8 cellular contexts compared by ENCODE assay signal in genomic region chr12:103548622-103549601, GRCh38. TPM values are rescaled to one million over a fixed set of nuclear protein-coding genes. Genes with fewer than 3 reads are reported as not detected.
DNase-seq lines count a peak whose midpoint lies in the region; ATAC-seq and TF ChIP-seq lines count a peak whose summit lies in the region.

No MANE protein-coding gene starts in this region.

- ATAC-seq in T-cell (replicated peaks in 1 of 4) (peak; percentile 52 to 65 (median 57)), gastrocnemius medialis (no peak), HG03139 (IDR thresholded peaks at IDR 0.05; ENCODE audit: unreplicated experiment) (no peak)

- no peak overlapping the region for H3K27ac ChIP-seq in adrenal gland
- no peak overlapping the region for H3K27ac ChIP-seq in right atrium auricular region
- H3K27ac ChIP-seq in gastrocnemius medialis: no peak overlapping the region

- POLR2A ChIA-PET in T-cell (lab: Charles Lee): no interaction called here

- intact Hi-C loops in adrenal gland (cut with DNase I): loop anchor here (2.0 to 5.0 kb wide), 3 partner anchors 602 to 662 kb away; no protein-coding TSS in a partner anchor
- intact Hi-C loops in gastrocnemius medialis (cut with DNase I; ENCODE audit: low total_unique reads): loop anchor here (2.0 to 5.0 kb wide), 2 partner anchors 602 to 666 kb away; no protein-coding TSS in a partner anchor

- in situ Hi-C loops in HAP-1 (cut with MboI; ENCODE audit: low sequenced_read_pairs): loop anchor here (5.0 to 10.0 kb wide), 2 partner anchors 604 to 667 kb away; no protein-coding TSS in a partner anchor
- in situ Hi-C loops in gastrocnemius medialis (cut with MboI; ENCODE audit: low sequenced_read_pairs in 4 of 4): loop anchor here in 2 of 4 donors (5.0 to 25.0 kb wide), 3 partner anchors 602 to 667 kb away; no protein-coding TSS in a partner anchor

- peak; percentile 76 for DNase-seq in EH (ENCODE audit: low read depth)
- peak; percentile 41 to 75 for DNase-seq in HAP-1 (ENCODE audit: low spot score in 2 of 2)
- peak; percentile 87 for DNase-seq in NCI-H128 (lab: John Stamatoyannopoulos, UW; ENCODE audit: unreplicated experiment)
- DNase-seq in T-cell: peak; percentile 10 to 69 (median 58)
- DNase-seq in adrenal gland: peak; percentile 55 to 83 (median 69)
- peak; percentile 67 for DNase-seq in right atrium auricular region (ENCODE audit: low spot score)
- DNase-seq in gastrocnemius medialis: peak in 1 of 2 donors; percentile 17

- no peaks in the 10 kb centered on the region for H3K36me3 Mint-ChIP-seq in T-cell

- TF ChIP-seq POLR2A in adrenal gland (IDR thresholded peaks at IDR 0.05) (no peak), gastrocnemius medialis (IDR thresholded peaks at IDR 0.05) (no peak)

- H3K36me3 ChIP-seq in HAP-1 (replicated peaks) (no peaks in the 10 kb centered on the region), adrenal gland (replicated peaks in 1 of 2) (no peaks in the 10 kb centered on the region), right atrium auricular region (no peaks in the 10 kb centered on the region), gastrocnemius medialis (no peaks in the 10 kb centered on the region)

- no peak overlapping the region for H3K27ac Mint-ChIP-seq in T-cell

- H3K27me3 ChIP-seq in HAP-1 (ENCODE audit: low read depth) (no peaks in the 10 kb centered on the region), adrenal gland (peaks cover 4% of the 10 kb centered on the region), right atrium auricular region (no peaks in the 10 kb centered on the region), gastrocnemius medialis (peaks cover 0 to 2% (median 0%) of the 10 kb centered on the region in 3 donors)

- CTCF ChIA-PET in T-cell (lab: Charles Lee): interaction anchor here (0.6 to 3.3 kb wide), 17 partner anchors 12 to 1608 kb away, joined by 3 to 33 read pairs (median 5); partner anchors contain the start of gene C12orf42 (in 1 of the 2)

- peaks cover 15 to 19% of the 10 kb centered on the region in 2 donors for H3K27me3 Mint-ChIP-seq in T-cell

- H3K9me3 ChIP-seq in HAP-1 (no peaks in the 10 kb centered on the region), adrenal gland (replicated peaks in 1 of 3) (no peaks in the 10 kb centered on the region), right atrium auricular region (no peaks in the 10 kb centered on the region), gastrocnemius medialis (no peaks in the 10 kb centered on the region)

- WGBS in adrenal gland, 4 donors: 17 to 19% (median 19%) methylated on average over 10 of the region's 10 CpGs

- H3K4me1 ChIP-seq in HAP-1: no peaks in the 10 kb centered on the region
- H3K4me1 ChIP-seq in adrenal gland (replicated peaks in 1 of 2): no peaks in the 10 kb centered on the region
- no peaks in the 10 kb centered on the region for H3K4me1 ChIP-seq in right atrium auricular region
- H3K4me1 ChIP-seq in gastrocnemius medialis: no peaks in the 10 kb centered on the region

- no peaks in the 10 kb centered on the region for H3K9me3 Mint-ChIP-seq in T-cell

- H3K4me3 Mint-ChIP-seq in T-cell: no peak overlapping the region

- H3K4me3 ChIP-seq in HAP-1: no peak overlapping the region
- no peak overlapping the region for H3K4me3 ChIP-seq in adrenal gland
- no peak overlapping the region for H3K4me3 ChIP-seq in right atrium auricular region
- no peak overlapping the region for H3K4me3 ChIP-seq in gastrocnemius medialis

- TF ChIP-seq CTCF in adrenal gland (IDR thresholded peaks at IDR 0.05) (peak; percentile 66 to 86 (median 80)), right atrium auricular region (IDR thresholded peaks at IDR 0.05) (peak; percentile 62 to 82), gastrocnemius medialis (IDR thresholded peaks at IDR 0.05 in 4 of 5, conservative IDR thresholded peaks at IDR 0.05 in 1 of 5) (peak in 4 of 5 experiments; percentile 34 to 71 (median 54))

- peaks cover 0 to 6% (median 4%) of the 10 kb centered on the region in 3 donors for H3K4me1 Mint-ChIP-seq in T-cell

RNA-seq across cellular contexts. Expression of gene STAB2, which starts 38.2 kb away (rescaled TPM):
- total RNA-seq in T-cell: not detected
- 1 to 10 TPM in 3 of 8 donors, under 1 TPM in 4, not detected in 1; 0.04 to 1.6 (median 0.32) TPM for total RNA-seq in adrenal gland
- polyA plus RNA-seq in adrenal gland: under 1 TPM; 0.02 to 0.27 (median 0.08) TPM
- total RNA-seq in right atrium auricular region: under 1 TPM in 1 of 2 donors, not detected in 1; 0.11 TPM
- not detected for total RNA-seq in gastrocnemius medialis

RNA-seq across cellular contexts. Expression of gene C12orf42, which starts 53.1 kb away (rescaled TPM):
- total RNA-seq in T-cell (10 to 100 TPM in 1 of 5 donors, 1 to 10 TPM in 4; 7.5 to 16.9 (median 9.2) TPM), adrenal gland (not detected), right atrium auricular region (not detected), gastrocnemius medialis (not detected)
- polyA plus RNA-seq in adrenal gland: under 1 TPM in 1 of 3 donors, not detected in 2; 0.07 TPM

Comparison
In these comparisons a context has a peak if more than half of its experiments do, and no peak if none do; other contexts are left out.
1. ATAC-seq: peak in T-cell (4 of 4); none in gastrocnemius medialis (0 of 2) and HG03139 (single experiment).
2. RNA of gene C12orf42, which starts 53.1 kb away (total RNA-seq): 7.5 to 16.9 TPM in T-cell; not detected in adrenal gland, not detected in right atrium auricular region and not detected in gastrocnemius medialis; every median in the first group is over 4 times any median in the second.
3. Peak in every context shown above with its lines, with median percentiles within 50 percentile points of each other: CTCF ChIP-seq.